ENCODE assay signal across 8 cellular contexts in genomic region chr16:67806428-67807147, GRCh38. TPM values are rescaled to one million over a fixed set of nuclear protein-coding genes. Genes with fewer than 3 reads are reported as not detected.
DNase-seq lines count a peak whose midpoint lies in the region; FAIRE-seq and TF ChIP-seq lines count a peak whose summit lies in the region.

RANBP10 (minus strand) TSS chr16:67806560; CDS start chr16:67806536, 24 bp downstream.
TSNAXIP1 (plus strand) TSS chr16:67806889; CDS start chr16:67807150, 261 bp downstream.

- H3K4me1 Mint-ChIP-seq in activated naive CD4-positive, alpha-beta T cell treated with anti-CD3 and anti-CD28 coated beads for 36 hours (ENCODE audit: low read depth) = peaks cover 36% of the 10 kb centered on the region

- no peaks in the 10 kb centered on the region for H3K9me3 Mint-ChIP-seq in activated naive CD4-positive, alpha-beta T cell treated with anti-CD3 and anti-CD28 coated beads for 36 hours

- peak within 1 kb of the TSS; percentile 24 for H3K27ac ChIP-seq in SJSA1

- H2AFZ ChIP-seq in neuron (ENCODE audit: low read depth, low read length) = peak within 1 kb of the TSS; percentile 74

- H3K27ac Mint-ChIP-seq in activated naive CD4-positive, alpha-beta T cell treated with anti-CD3 and anti-CD28 coated beads for 36 hours = peak within 1 kb of the TSS; percentile 81

- peaks cover 28% of the 10 kb centered on the region for H3K36me3 ChIP-seq in SJSA1
- H3K36me3 ChIP-seq in neuron (ENCODE audit: insufficient read depth, low read length) = peaks cover 20% of the 10 kb centered on the region

- H3K27me3 Mint-ChIP-seq in activated naive CD4-positive, alpha-beta T cell treated with anti-CD3 and anti-CD28 coated beads for 36 hours (ENCODE audit: low read depth) = no peaks in the 10 kb centered on the region

- peaks cover 17% of the 10 kb centered on the region for H3K4me1 ChIP-seq in SJSA1 (replicated peaks)
- peaks cover 15% of the 10 kb centered on the region for H3K4me1 ChIP-seq in neuron (ENCODE audit: insufficient read depth, low read length)

- peak within 1 kb of the TSS; percentile 86 for H3K4me3 Mint-ChIP-seq in activated naive CD4-positive, alpha-beta T cell treated with anti-CD3 and anti-CD28 coated beads for 36 hours

- TF ChIP-seq CTCF in HFF-Myc (IDR thresholded peaks at IDR 0.05; ENCODE audit: low read depth, low read length, missing control alignments) = no peak

- DNase-seq in GM04503 (ENCODE audit: low read depth) = peak; percentile 98
- DNase-seq in HFF-Myc (ENCODE audit: extremely low read depth, low read depth) = peak; percentile 99
- DNase-seq in MV-4-11 (lab: John Stamatoyannopoulos, UW) = peak; percentile 99
- DNase-seq in SJSA1 (ENCODE audit: low read depth in 1 of 2, low spot score in 2 of 2) = peak; percentile 98 to 99
- peak; percentile 98 for DNase-seq in activated naive CD4-positive, alpha-beta T cell treated with anti-CD3 and anti-CD28 coated beads for 36 hours
- peak; percentile 94 to 95 for DNase-seq in frontal cortex (ENCODE audit: low spot score in 2 of 2)
- peak; percentile 100 for DNase-seq in stromal cell of bone marrow (ENCODE audit: low read depth)

- FAIRE-seq in frontal cortex (lab: Jason Lieb, UNC) = peak; percentile 84

- intact Hi-C loops in activated naive CD4-positive, alpha-beta T cell treated with anti-CD3 and anti-CD28 coated beads for 36 hours (cut with micrococcal nuclease) = loop anchor here (1.0 to 10.0 kb wide), 18 partner anchors 10 to 624 kb away; partner anchors contain the start of genes ACD, ATP6V0D1, C16orf86 and CTCF

- CTCF ChIA-PET in activated naive CD4-positive, alpha-beta T cell treated with anti-CD3 and anti-CD28 coated beads for 36 hours (lab: Charles Lee) = interaction anchor here (0.6 to 2.6 kb wide), 5 partner anchors 9 to 293 kb away, joined by 3 to 30 read pairs (median 4); no protein-coding TSS in a partner anchor

- H3K9me3 ChIP-seq in SJSA1 (replicated peaks) = no peaks in the 10 kb centered on the region
- no peaks in the 10 kb centered on the region for H3K9me3 ChIP-seq in neuron (ENCODE audit: low read length)

- H3K27me3 ChIP-seq in SJSA1 (replicated peaks) (no peaks in the 10 kb centered on the region), neuron (ENCODE audit: insufficient read depth, low read length) (no peaks in the 10 kb centered on the region)

- H3K4me3 ChIP-seq in HFF-Myc (replicated peaks; ENCODE audit: low read depth, low read length) (peak within 1 kb of the TSS; percentile 96), SJSA1 (peak within 1 kb of the TSS; percentile 71), neuron (ENCODE audit: low read length) (peak within 1 kb of the TSS; percentile 75)

- peaks cover 19% of the 10 kb centered on the region for H3K36me3 Mint-ChIP-seq in activated naive CD4-positive, alpha-beta T cell treated with anti-CD3 and anti-CD28 coated beads for 36 hours (ENCODE audit: low read depth)

RNA-seq across cellular contexts. Expression of gene RANBP10, which starts in this region (rescaled TPM):
- total RNA-seq in SJSA1 (2014; rRNA removed; shearing (Covaris generic)) = 3.5 and 3.9 TPM in 2 replicates
- total RNA-seq in activated naive CD4-positive, alpha-beta T cell treated with anti-CD3 and anti-CD28 coated beads for 36 hours = 10 to 100 TPM; 12.4 to 16.1 TPM
- total RNA-seq in frontal cortex = 3.7 TPM

RNA-seq across cellular contexts. Expression of gene TSNAXIP1, which starts in this region (rescaled TPM):
- total RNA-seq in SJSA1 (2014; rRNA removed; shearing (Covaris generic)) = 0.03 and 1.00 TPM in 2 replicates
- under 1 TPM; 0.35 to 0.50 TPM for total RNA-seq in activated naive CD4-positive, alpha-beta T cell treated with anti-CD3 and anti-CD28 coated beads for 36 hours
- 4.5 TPM for total RNA-seq in frontal cortex

Comparison
In these comparisons a context has a peak if more than half of its experiments do, and no peak if none do; other contexts are left out.
1. Peak in every context shown above with its lines: DNase-seq, H3K4me3 ChIP-seq and H3K27ac ChIP-seq.